34 cellular contexts compared by ENCODE assay signal in the genomic region with DNA sequence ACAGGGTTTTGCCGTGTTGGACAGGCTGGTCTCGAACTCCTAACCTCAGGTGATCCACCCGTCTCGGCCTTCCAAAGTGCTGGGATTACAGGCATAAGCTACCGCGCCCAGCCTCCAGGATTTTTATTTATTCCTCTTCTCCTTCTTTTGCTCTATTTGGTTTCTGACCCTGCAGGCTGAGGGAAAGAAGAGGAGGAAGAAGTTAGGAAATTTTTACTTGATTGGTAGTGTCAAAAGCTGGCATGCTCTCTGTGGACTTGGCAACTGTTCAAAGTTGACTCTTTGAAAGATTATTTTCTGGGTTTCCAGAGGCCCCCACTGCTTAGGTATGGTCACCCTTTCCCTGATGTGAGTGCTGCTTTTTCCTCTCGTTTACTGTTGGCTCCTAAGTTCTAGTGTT.
"Had no signal": no experiment of that assay in that cellular context is flagged by ENCODE, and none has a peak within 500 bp of the region (broad histone marks: within the 10 kb centered on the region; RNA-seq: fewer than 3 reads in every experiment).

No MANE protein-coding gene starts in this region.

- H3K4me1 ChIP-seq: gastrocnemius medialis had no signal

- ATAC-seq: activated CD4-positive, CD25-positive, alpha-beta regulatory T cell treated with anti-CD3 and anti-CD28 coated beads, Interleukin-2, amount 50 U/mL, for 24 hours; activated CD8-positive, alpha-beta T cell treated with anti-CD3 and anti-CD28 coated beads for 36 hours; activated T-cell treated with anti-CD3 and anti-CD28 coated beads, Interleukin-2, amount 50 U/mL, for 4 hours; activated T-helper 17 cell treated with anti-CD3 and anti-CD28 coated beads, Interleukin-2, amount 50 U/mL, for 72 hours; esophagus mucosa; gastrocnemius medialis; T-helper 17 cell had no signal

- FAIRE-seq: astrocyte, bronchial epithelial cell had no signal

- H3K4me3 Mint-ChIP-seq: activated B cell treated with CpG ODN at 0.5 μM for 24 hours; activated CD8-positive, alpha-beta T cell treated with anti-CD3 and anti-CD28 coated beads for 36 hours; activated naive CD8-positive, alpha-beta T cell; activated T-cell treated with anti-CD3 and anti-CD28 coated beads, Interleukin-2, amount 50 U/mL, for 4 hours; activated T-helper 17 cell treated with anti-CD3 and anti-CD28 coated beads, Interleukin-2, amount 50 U/mL, for 72 hours; central memory CD8-positive, alpha-beta T cell; dendritic cell treated with granulocyte-macrophage colony-stimulating factor and Interleukin-4, amounts not matched to agents 40 ng/mL and 50 ng/mL, for 4 days; endodermal cell; T-helper 17 cell; T-helper 2 cell treated with Interferon-gamma antibody and Interleukin-4, amounts not matched to agents 5 μg/mL and 100 μg/mL, for 36 hours had no signal

- H3K27ac Mint-ChIP-seq: activated B cell treated with CpG ODN at 0.5 μM for 24 hours; activated CD8-positive, alpha-beta T cell treated with anti-CD3 and anti-CD28 coated beads for 36 hours; activated naive CD8-positive, alpha-beta T cell; activated T-helper 17 cell treated with anti-CD3 and anti-CD28 coated beads, Interleukin-2, amount 50 U/mL, for 72 hours; dendritic cell treated with granulocyte-macrophage colony-stimulating factor and Interleukin-4, amounts not matched to agents 40 ng/mL and 50 ng/mL, for 4 days; endodermal cell; T-helper 17 cell; T-helper 2 cell treated with Interferon-gamma antibody and Interleukin-4, amounts not matched to agents 5 μg/mL and 100 μg/mL, for 36 hours had no signal

- DNase-seq: activated B cell treated with CpG ODN at 0.5 μM for 24 hours; activated CD4-positive, alpha-beta T cell treated with anti-CD3 and anti-CD28 coated beads for 48 hours; activated CD4-positive, alpha-beta T cell treated with anti-CD3 and anti-CD28 coated beads, Interleukin-2, amount 50 U/mL, for 1 hour; activated CD4-positive, alpha-beta T cell treated with anti-CD3 and anti-CD28 coated beads, Interleukin-2, amount 50 U/mL, for 48 hours; activated CD8-positive, alpha-beta memory T cell treated with anti-CD3 and anti-CD28 coated beads for 24 hours; activated CD8-positive, alpha-beta T cell treated with anti-CD3 and anti-CD28 coated beads for 36 hours; activated effector memory CD4-positive, alpha-beta T cell treated with Interleukin-2 at 50 U/mL for 16 hours; activated gamma-delta T cell treated with Interleukin-2 at 50 U/mL for 16 hours; activated naive CD4-positive, alpha-beta T cell treated with anti-CD3 and anti-CD28 coated beads, Interleukin-2, amount 50 U/mL, for 16 hours; activated naive CD4-positive, alpha-beta T cell treated with Interleukin-2 at 50 U/mL for 16 hours; activated T-cell treated with anti-CD3 and anti-CD28 coated beads, Interleukin-2, amount 50 U/mL, for 4 hours; amniotic stem cell; anterior cingulate cortex; brain microvascular endothelial cell; dorsolateral prefrontal cortex; effector memory CD4-positive, alpha-beta T cell; endodermal cell; foreskin fibroblast; gastrocnemius medialis; glutamatergic neuron; T-helper 1 cell; T-helper 17 cell; T1000; WERI-Rb-1 had no signal

- H3K36me3 Mint-ChIP-seq: activated naive CD8-positive, alpha-beta T cell had no signal

- H3K9me3 Mint-ChIP-seq: activated B cell treated with CpG ODN at 0.5 μM for 24 hours; activated T-cell treated with anti-CD3 and anti-CD28 coated beads, Interleukin-2, amount 50 U/mL, for 4 hours; central memory CD8-positive, alpha-beta T cell; dendritic cell treated with granulocyte-macrophage colony-stimulating factor and Interleukin-4, amounts not matched to agents 40 ng/mL and 50 ng/mL, for 4 days; endodermal cell; T-helper 2 cell treated with Interferon-gamma antibody and Interleukin-4, amounts not matched to agents 5 μg/mL and 100 μg/mL, for 36 hours had no signal

- H3K4me3 ChIP-seq: coronary artery, dorsolateral prefrontal cortex, gastrocnemius medialis had no signal

- H3K27me3 ChIP-seq: brain microvascular endothelial cell, dorsolateral prefrontal cortex, gastrocnemius medialis had no signal

- H3K36me3 ChIP-seq: brain microvascular endothelial cell, gastrocnemius medialis, WERI-Rb-1 had no signal

- H3K4me1 Mint-ChIP-seq: activated B cell treated with CpG ODN at 0.5 μM for 24 hours; activated T-helper 17 cell treated with anti-CD3 and anti-CD28 coated beads, Interleukin-2, amount 50 U/mL, for 72 hours; central memory CD8-positive, alpha-beta T cell; T-helper 17 cell had no signal

- H3K27ac ChIP-seq: brain microvascular endothelial cell, coronary artery, dorsolateral prefrontal cortex, gastrocnemius medialis, WERI-Rb-1 had no signal

- H3K9me3 ChIP-seq: gastrocnemius medialis had no signal
